11 cellular contexts compared by ENCODE assay signal in genomic region chr7:977326-978048, GRCh38. TPM values are rescaled to one million over a fixed set of nuclear protein-coding genes. Genes with fewer than 3 reads are reported as not detected.
DNase-seq lines count a peak whose midpoint lies in the region; ATAC-seq, FAIRE-seq and TF ChIP-seq lines count a peak whose summit lies in the region.
"Had no signal": no experiment of that assay in that cellular context is flagged by ENCODE, and none has a peak within 500 bp of the region (broad histone marks: within the 10 kb centered on the region; RNA-seq: fewer than 3 reads in every experiment).

No MANE protein-coding gene starts in this region.

- WGBS in GM12878 (ENCODE audit: insufficient coverage, insufficient replicate concordance, low lambda C conversion rate, missing lambda C conversion rate), result 40% methylated on average over 18 of the region's 19 CpGs

- H3K4me3 ChIP-seq in Caco-2 (ENCODE audit: low read depth, low read length), result no peak overlapping the region; the same call in 1 of the 2 replicates
- no peak overlapping the region for H3K4me3 ChIP-seq in GM12878
- no peak overlapping the region for H3K4me3 ChIP-seq in mucosa of stomach (ENCODE audit: low read length)

- peaks cover 11% of the 10 kb centered on the region for H3K4me1 Mint-ChIP-seq in Caco-2 (ENCODE audit: low read depth, unreplicated experiment)

- peak; percentile 89 to 93 for DNase-seq in Caco-2
- peak; percentile 56 for DNase-seq in GM12878 (ENCODE audit: low read depth, low spot score)
- DNase-seq in COR-L47 (lab: John Stamatoyannopoulos, UW), result no peak
- DNase-seq in activated T-cell treated with anti-CD3 and anti-CD28 coated beads, Interleukin-2, amount 50 U/mL, for 48 hours, result no peak
- DNase-seq in left cardiac atrium, result no peak
- DNase-seq in NK-92 treated with Interleukin-12 subunit alpha and Interleukin-12 subunit beta, amount 100 ng/mL, for 24 hours (lab: John Stamatoyannopoulos, UW), result no peak
- DNase-seq: DND-41, NCI-H774 had no signal

- RAD21 ChIA-PET in GM12878 (lab: Charles Lee; ENCODE audit: unreplicated experiment), result interaction anchor here (1.0 to 3.4 kb wide), 12 partner anchors 11 to 109 kb away, joined by 3 to 30 read pairs (median 7); no protein-coding TSS in a partner anchor

- H2AFZ ChIP-seq in GM12878 (ENCODE audit: control insufficient read depth, low read depth, low read length), result no peak overlapping the region

- H3K4me2 ChIP-seq in GM12878 (ENCODE audit: control insufficient read depth, insufficient read depth), result no peak overlapping the region

- H3K79me2 ChIP-seq in GM12878 (ENCODE audit: control insufficient read depth, insufficient read depth, low read length), result peaks cover 28% of the 10 kb centered on the region

- H3K27ac Mint-ChIP-seq in Caco-2 (ENCODE audit: unreplicated experiment), result peak overlapping the region; percentile 88

- SMC1A ChIA-PET in GM12878 (lab: Charles Lee; ENCODE audit: uncharacterized antibody, unreplicated experiment), result interaction anchor here (0.6 to 2.4 kb wide), 13 partner anchors 11 to 206 kb away, joined by 3 to 21 read pairs (median 5); no protein-coding TSS in a partner anchor

- peak overlapping the region; percentile 88 for H3K4me3 Mint-ChIP-seq in Caco-2 (ENCODE audit: unreplicated experiment)

- BruUV-seq in Caco-2 (replicated peaks; lab: Mats Ljungman, UMichigan) (no TSS peak), GM12878 (replicated peaks; lab: Mats Ljungman, UMichigan) (no TSS peak)

- H4K20me1 ChIP-seq in GM12878 (ENCODE audit: control insufficient read depth, insufficient read depth), result peaks cover 3% of the 10 kb centered on the region; the same call in 1 of the 2 replicates

- CTCF ChIA-PET in Caco-2 (lab: Charles Lee) (interaction anchor here (0.6 to 2.4 kb wide), 8 partner anchors 14 to 198 kb away, joined by 3 to 33 read pairs (median 3); no protein-coding TSS in a partner anchor), GM12878 (lab: Yijun Ruan, JAX) (interaction anchor here (0.7 to 7.3 kb wide), 11 partner anchors 11 to 206 kb away, joined by 3 to 78 read pairs (median 6); no protein-coding TSS in a partner anchor)

- H3K9ac ChIP-seq in GM12878 (ENCODE audit: control insufficient read depth, insufficient read depth, low read length) (no peak overlapping the region), mucosa of stomach (ENCODE audit: low read length) (peak overlapping the region; percentile 50)

- no peak for FAIRE-seq in GM12878 (lab: Jason Lieb, UNC)

- intact Hi-C loops in Caco-2 (cut with micrococcal nuclease; ENCODE audit: unreplicated experiment), result loop anchor here (1.0 to 5.0 kb wide), 4 partner anchors 31 to 205 kb away; partner anchors contain the start of gene GPR146
- intact Hi-C loops in GM12878 (cut with micrococcal nuclease; ENCODE audit: unreplicated experiment), result no loop called here
- intact Hi-C loops in left cardiac atrium (cut with DNase I), result no loop called here

- H3K36me3 ChIP-seq in Caco-2 (ENCODE audit: control insufficient read depth, insufficient read depth, low read length) (no peaks in the 10 kb centered on the region), GM12878 (ENCODE audit: control insufficient read depth in 2 of 2, insufficient read depth in 2 of 2, low read length in 1 of 2) (peaks cover 0 to 13% of the 10 kb centered on the region in 2 experiments; a peak in 2 of 4 replicates), mucosa of stomach (ENCODE audit: control insufficient read depth, insufficient read depth, low read length) (no peaks in the 10 kb centered on the region)

- no peak overlapping the region for H3K27ac ChIP-seq in GM12878 (ENCODE audit: control insufficient read depth, insufficient read depth)

- H3K36me3 Mint-ChIP-seq in Caco-2 (ENCODE audit: insufficient read depth, unreplicated experiment), result peaks cover 32% of the 10 kb centered on the region

- TF ChIP-seq CTCF in Caco-2 (IDR thresholded peaks at IDR 0.05; ENCODE audit: insufficient read depth in 1 of 2, low read depth in 1 of 2, low read length in 1 of 2, severe bottlenecking in 1 of 2, unreplicated experiment in 1 of 2) (no peak), GM12878 (IDR thresholded peaks at IDR 0.05 in 2 of 3, conservative IDR thresholded peaks at IDR 0.05 in 1 of 3; ENCODE audit: control insufficient read depth in 2 of 3, extremely low read depth in 1 of 3, insufficient read depth in 1 of 3, low read depth in 3 of 3, low read length in 3 of 3) (no peak)

- no peaks in the 10 kb centered on the region for H3K27me3 Mint-ChIP-seq in Caco-2 (ENCODE audit: insufficient read depth, unreplicated experiment)

- ATAC-seq in HG03097 (IDR thresholded peaks at IDR 0.05; ENCODE audit: low FRiP score, unreplicated experiment) (peak; percentile 39), GM12878 (peak; percentile 70), left cardiac atrium (no peak)
- ATAC-seq: HCT116 had no signal

- POLR2A ChIA-PET in Caco-2 (lab: Charles Lee) (interaction anchor here (0.5 to 1.6 kb wide), 6 partner anchors 15 to 237 kb away, joined by 3 to 6 read pairs (median 4); a partner anchor contains a TSS), GM12878 (lab: Charles Lee) (interaction anchor here (0.9 to 1.7 kb wide), 11 partner anchors 11 to 183 kb away, joined by 3 to 14 read pairs (median 4); partner anchors contain the start of gene ZFAND2A)

- TF ChIP-seq POLR2A in GM12878 (IDR thresholded peaks at IDR 0.05; ENCODE audit: low read depth, low read length), result no peak

- no peaks in the 10 kb centered on the region for H3K27me3 ChIP-seq in Caco-2 (replicated peaks; ENCODE audit: control insufficient read depth, insufficient read depth, low read length)
- no peaks in the 10 kb centered on the region for H3K27me3 ChIP-seq in GM12878 (replicated peaks in 1 of 2; ENCODE audit: control insufficient read depth in 2 of 2, insufficient read depth in 2 of 2, low read length in 1 of 2)
- no peaks in the 10 kb centered on the region for H3K27me3 ChIP-seq in mucosa of stomach (ENCODE audit: control insufficient read depth, insufficient read depth, low read length)

- H3K4me1 ChIP-seq in Caco-2, result peaks cover 66% of the 10 kb centered on the region
- no peaks in the 10 kb centered on the region for H3K4me1 ChIP-seq in GM12878 (ENCODE audit: control insufficient read depth, insufficient read depth, low read length)
- peaks cover 47% of the 10 kb centered on the region for H3K4me1 ChIP-seq in mucosa of stomach (ENCODE audit: control insufficient read depth, insufficient read depth, low read length)

- in situ Hi-C loops in GM12878 (cut with MboI), result no loop called here

- no peak for TF ChIP-seq RAD21 in GM12878 (IDR thresholded peaks at IDR 0.05; ENCODE audit: insufficient read depth, low read depth, low read length)

- H3K9me3 ChIP-seq in Caco-2, result no peaks in the 10 kb centered on the region
- H3K9me3 ChIP-seq in GM12878 (replicated peaks; ENCODE audit: control insufficient read depth, insufficient read depth, low read length), result no peaks in the 10 kb centered on the region; the same call in 2 of the 3 replicates
- H3K9me3 ChIP-seq in mucosa of stomach (ENCODE audit: control insufficient read depth, low read length), result no peaks in the 10 kb centered on the region

- TF ChIP-seq EP300 in GM12878 (IDR thresholded peaks at IDR 0.05; ENCODE audit: borderline replicate concordance in 1 of 2, control insufficient read depth in 1 of 2, low read depth in 2 of 2, low read length in 2 of 2), result peak in 1 of 2 experiments; percentile 66; a peak in 1 of 4 replicates

- H3K9me3 Mint-ChIP-seq in Caco-2 (ENCODE audit: unreplicated experiment), result no peaks in the 10 kb centered on the region

RNA-seq across cellular contexts. Expression of gene COX19, which starts 2.1 kb away (rescaled TPM):
- total RNA-seq in Caco-2 (2022), result 24.8 and 25.6 TPM in 2 replicates
- 117 and 121 TPM in 2 replicates for total RNA-seq in GM12878 (2013; cell fraction: nucleolus; rRNA removed)
- total RNA-seq in GM12878 (2014; rRNA removed), result 10.2 and 12.5 TPM in 2 replicates
- total RNA-seq in GM12878 (2014; rRNA removed; fragmentation: Illumina TruSeq; extraction: Trizol), result 9.5 and 11.4 TPM in 2 replicates
- 8.6 and 9.0 TPM in 2 replicates for total RNA-seq in GM12878 (2021)
- 4.5 TPM for polyA plus RNA-seq in GM12878 (2011; ENCODE audit: low read depth)
- 15.9 and 17.0 TPM in 2 replicates for polyA plus RNA-seq in GM12878 (2011; rRNA removed)
- 10.8 and 11.2 TPM in 2 replicates for polyA plus RNA-seq in GM12878 (2011; cell fraction: cytosol; rRNA removed)
- polyA plus RNA-seq in GM12878 (2011; cell fraction: nucleus; rRNA removed), result 22.4 and 24.8 TPM in 2 replicates
- 6.9 and 7.6 TPM in 2 replicates for polyA plus RNA-seq in GM12878 (2012)
- polyA plus RNA-seq in GM12878 (2014; fragmentation: Illumina TruSeq; extraction: Trizol), result 7.0 and 12.4 TPM in 2 replicates
- 1 to 10 TPM; 3.7 to 6.6 TPM for polyA plus RNA-seq in GM12878 (2014; fragmentation: Nextera tagmentation; extraction: Ambion mirVana)
- polyA plus RNA-seq in GM12878 (2014; rRNA removed), result 8.9 and 10.2 TPM in 2 replicates
- 10 to 100 TPM; 15.0 to 17.9 TPM for polyA plus RNA-seq in GM12878 (2016; fragmentation: Nextera tagmentation; extraction: Ambion mirVana)
- 11.1 and 20.0 TPM in 2 replicates for polyA minus RNA-seq in GM12878 (2011; rRNA and poly(A)+ RNA removed)
- polyA minus RNA-seq in GM12878 (2011; cell fraction: cytosol; rRNA and poly(A)+ RNA removed), result 2.1 and 2.7 TPM in 2 replicates
- 11.1 and 16.1 TPM in 2 replicates for polyA minus RNA-seq in GM12878 (2011; cell fraction: nucleus; rRNA and poly(A)+ RNA removed)
- total RNA-seq in left cardiac atrium, result 1 to 10 TPM; 6.6 to 8.5 TPM

RNA-seq across cellular contexts. Expression of gene CYP2W1, which starts 5.5 kb away (rescaled TPM):
- total RNA-seq in Caco-2 (2022), result 24.0 and 25.1 TPM in 2 replicates
- total RNA-seq in GM12878 (2013; cell fraction: nucleolus; rRNA removed), result not detected in 2 replicates
- not detected in 2 replicates for total RNA-seq in GM12878 (2014; rRNA removed)
- not detected in 2 replicates for total RNA-seq in GM12878 (2014; rRNA removed; fragmentation: Illumina TruSeq; extraction: Trizol)
- total RNA-seq in GM12878 (2021), result not detected in 2 replicates
- polyA plus RNA-seq in GM12878 (2011; ENCODE audit: low read depth), result not detected
- not detected in 2 replicates for polyA plus RNA-seq in GM12878 (2011; rRNA removed)
- polyA plus RNA-seq in GM12878 (2011; cell fraction: cytosol; rRNA removed), result not detected in 2 replicates
- polyA plus RNA-seq in GM12878 (2011; cell fraction: nucleus; rRNA removed), result 0.04 and 0.07 TPM in 2 replicates
- polyA plus RNA-seq in GM12878 (2012), result not detected in 2 replicates
- polyA plus RNA-seq in GM12878 (2014; fragmentation: Illumina TruSeq; extraction: Trizol), result not detected in 2 replicates
- polyA plus RNA-seq in GM12878 (2014; fragmentation: Nextera tagmentation; extraction: Ambion mirVana), result not detected
- not detected in 2 replicates for polyA plus RNA-seq in GM12878 (2014; rRNA removed)
- not detected for polyA plus RNA-seq in GM12878 (2016; fragmentation: Nextera tagmentation; extraction: Ambion mirVana)
- polyA minus RNA-seq in GM12878 (2011; rRNA and poly(A)+ RNA removed), result not detected in 2 replicates
- not detected in 2 replicates for polyA minus RNA-seq in GM12878 (2011; cell fraction: cytosol; rRNA and poly(A)+ RNA removed)
- polyA minus RNA-seq in GM12878 (2011; cell fraction: nucleus; rRNA and poly(A)+ RNA removed), result not detected in 2 replicates
- not detected for total RNA-seq in left cardiac atrium

RNA-seq across cellular contexts. Expression of gene ADAP1, which starts 23.0 kb away (rescaled TPM):
- total RNA-seq in Caco-2 (2022) (65.6 and 77.6 TPM in 2 replicates), GM12878 (2014; rRNA removed) (34.0 and 44.2 TPM in 2 replicates), GM12878 (2014; rRNA removed; fragmentation: Illumina TruSeq; extraction: Trizol) (15.8 and 17.9 TPM in 2 replicates), GM12878 (2021) (38.7 and 42.3 TPM in 2 replicates), left cardiac atrium (1 to 10 TPM; 6.9 to 8.2 TPM)
- 23.8 and 32.2 TPM in 2 replicates for total RNA-seq in GM12878 (2013; cell fraction: nucleolus; rRNA removed)
- 3.9 TPM for polyA plus RNA-seq in GM12878 (2011; ENCODE audit: low read depth)
- polyA plus RNA-seq in GM12878 (2011; rRNA removed) (16.6 and 22.5 TPM in 2 replicates), GM12878 (2014; fragmentation: Illumina TruSeq; extraction: Trizol) (8.0 and 22.0 TPM in 2 replicates), GM12878 (2014; fragmentation: Nextera tagmentation; extraction: Ambion mirVana) (under 1 TPM in 1 of 2 experiments, not detected in 1; 0.22 TPM), GM12878 (2014; rRNA removed) (28.9 and 35.5 TPM in 2 replicates), GM12878 (2016; fragmentation: Nextera tagmentation; extraction: Ambion mirVana) (10 to 100 TPM in 1 of 2 experiments, 1 to 10 TPM in 1; 6.7 to 12.7 TPM)
- polyA plus RNA-seq in GM12878 (2011; cell fraction: cytosol; rRNA removed), result 30.5 and 44.3 TPM in 2 replicates
- polyA plus RNA-seq in GM12878 (2011; cell fraction: nucleus; rRNA removed), result 55.5 and 64.6 TPM in 2 replicates
- polyA plus RNA-seq in GM12878 (2012), result 17.1 and 19.8 TPM in 2 replicates
- 15.7 and 37.9 TPM in 2 replicates for polyA minus RNA-seq in GM12878 (2011; rRNA and poly(A)+ RNA removed)
- polyA minus RNA-seq in GM12878 (2011; cell fraction: cytosol; rRNA and poly(A)+ RNA removed), result 22.1 and 25.5 TPM in 2 replicates
- polyA minus RNA-seq in GM12878 (2011; cell fraction: nucleus; rRNA and poly(A)+ RNA removed), result 14.0 and 35.4 TPM in 2 replicates

Comparison
In these comparisons a context has a peak if more than half of its experiments do, and no peak if none do; other contexts are left out.
1. DNase-seq: peak in Caco-2 (2 of 2) and GM12878 (single experiment); none in COR-L47 (single experiment), activated T-cell treated with anti-CD3 and anti-CD28 coated beads, Interleukin-2, amount 50 U/mL, for 48 hours (0 of 2), left cardiac atrium (single experiment) and NK-92 treated with Interleukin-12 subunit alpha and Interleukin-12 subunit beta, amount 100 ng/mL, for 24 hours (single experiment).
2. ATAC-seq: peak in HG03097 (single experiment) and GM12878 (single experiment); none in left cardiac atrium (0 of 2).
3. RNA of gene CYP2W1, which starts 5.5 kb away (total RNA-seq): 24.0 to 25.1 TPM in Caco-2; not detected in left cardiac atrium and not detected in GM12878; every median in the first group is over 10 times any median in the second.